In genomic region chr9:2602704-2603116, GRCh38 we compare ENCODE assay signal across 9 cellular contexts. TPM values are rescaled to one million over a fixed set of nuclear protein-coding genes. Genes with fewer than 3 reads are reported as not detected.
A peak's percentile ranks its signal among the peaks of the same experiment; 100 is the strongest.
DNase-seq lines count a peak whose midpoint lies in the region; ATAC-seq, FAIRE-seq and TF ChIP-seq lines count a peak whose summit lies in the region.
"Had no signal": no experiment of that assay in that cellular context is flagged by ENCODE, and none has a peak within 500 bp of the region (broad histone marks: within the 10 kb centered on the region; RNA-seq: fewer than 3 reads in every experiment).

No MANE protein-coding gene starts in this region.

- no peaks in the 10 kb centered on the region for H3K9me2 ChIP-seq in PC-3 (replicated peaks; ENCODE audit: low read length)

- peak; percentile 56 for ATAC-seq in GM18498 (IDR thresholded peaks at IDR 0.05; ENCODE audit: unreplicated experiment)
- ATAC-seq in HG02610 (IDR thresholded peaks at IDR 0.05; ENCODE audit: unreplicated experiment): peak; percentile 87
- no peak for ATAC-seq in PC-3

- 23 to 25% methylated on average over 4 of the region's 4 CpGs for whole genome bisulfite sequencing in lower leg skin, 2 donors

- no peak overlapping the region for H3K4me2 ChIP-seq in PC-3 (ENCODE audit: low read length)

- H3F3A ChIP-seq in PC-3 (ENCODE audit: low read length, unreplicated experiment): no peaks in the 10 kb centered on the region

- no peak overlapping the region for H2AFZ ChIP-seq in PC-3 (ENCODE audit: low read length)

- CTCF ChIA-PET in PC-3 (lab: Charles Lee): no interaction called here

- H3K9ac ChIP-seq in PC-3 (ENCODE audit: low read length): no peak overlapping the region

- BruUV-seq in PC-3 (replicated peaks; lab: Mats Ljungman, UMichigan): no TSS peak

- H3K4me3 ChIP-seq in NB4 (ENCODE audit: low read depth, low read length) (no peak overlapping the region), fibroblast of the aortic adventitia (ENCODE audit: low read depth, low read length) (no peak overlapping the region), lower leg skin (ENCODE audit: low read depth, poor library complexity, severe bottlenecking) (no peak overlapping the region), PC-3 (ENCODE audit: low read length) (no peak overlapping the region)

- POLR2A ChIA-PET in PC-3 (lab: Charles Lee; ENCODE audit: unreplicated experiment): no interaction called here

- H3K79me2 ChIP-seq in PC-3 (ENCODE audit: low read length): no peaks in the 10 kb centered on the region

- no peak for TF ChIP-seq CTCF in NB4 (IDR thresholded peaks at IDR 0.05; ENCODE audit: low read depth, low read length)
- no peak for TF ChIP-seq CTCF in fibroblast of the aortic adventitia (IDR thresholded peaks at IDR 0.05; ENCODE audit: insufficient read depth, low read length)
- TF ChIP-seq CTCF in lower leg skin (IDR thresholded peaks at IDR 0.05): no peak
- TF ChIP-seq CTCF in PC-3 (conservative IDR thresholded peaks at IDR 0.05; ENCODE audit: low read depth, low read length): no peak

- DNase-seq in NB4 (ENCODE audit: low read depth) (peak; percentile 57), fibroblast of the aortic adventitia (ENCODE audit: low read depth) (peak; percentile 68), RCC 7860 (ENCODE audit: low spot score) (no peak), lower leg skin (ENCODE audit: low spot score in 2 of 2) (no peak), PC-3 (no peak)
- no peak for DNase-seq in stimulated activated naive CD4-positive, alpha-beta T cell (lab: John Stamatoyannopoulos, UW)
- DNase-seq: islet precursor cell had no signal

- no peaks in the 10 kb centered on the region for H3K9me3 ChIP-seq in PC-3 (ENCODE audit: low read length)

- H3K27me3 ChIP-seq in PC-3 (ENCODE audit: low read length): peaks cover 5% of the 10 kb centered on the region; the same call in 1 of the 2 replicates

- H3K4me1 ChIP-seq in PC-3 (ENCODE audit: insufficient read depth, low read length): no peaks in the 10 kb centered on the region

- no peaks in the 10 kb centered on the region for H4K20me1 ChIP-seq in PC-3 (ENCODE audit: low read length)

- FAIRE-seq in RCC 7860 (lab: Jason Lieb, UNC): no peak

- H3K27ac ChIP-seq in PC-3 (ENCODE audit: low read length): no peak overlapping the region

- TF ChIP-seq POLR2A in NB4 (IDR thresholded peaks at IDR 0.05; ENCODE audit: extremely low read depth, insufficient read length) (no peak), lower leg skin (IDR thresholded peaks at IDR 0.05) (no peak)

- intact Hi-C loops in lower leg skin (cut with DNase I; ENCODE audit: low total_unique reads) (no loop called here), PC-3 (cut with micrococcal nuclease) (no loop called here)

- H3K36me3 ChIP-seq in PC-3 (ENCODE audit: low read depth, low read length): no peaks in the 10 kb centered on the region

RNA-seq across cellular contexts. Expression of gene VLDLR, which starts 18.9 kb away (rescaled TPM):
- total RNA-seq in fibroblast of the aortic adventitia (ENCODE audit: low replicate concordance): 12.7 and 41.3 TPM in 2 replicates
- total RNA-seq in lower leg skin: 1 to 10 TPM; 1.6 to 9.6 (median 3.2) TPM
- 0.81 and 1.2 TPM in 2 replicates for total RNA-seq in PC-3 (2014; rRNA removed)

Comparison
In these comparisons a context has a peak if more than half of its experiments do, and no peak if none do; other contexts are left out.
1. DNase-seq: peak in NB4 (single experiment) and fibroblast of the aortic adventitia (single experiment); none in RCC 7860 (single experiment), stimulated activated naive CD4-positive, alpha-beta T cell (0 of 6), lower leg skin (0 of 2) and PC-3 (single experiment).